In genomic region chr11:126282361-126282741, GRCh38 we compare ENCODE assay signal across 9 cellular contexts. TPM values are rescaled to one million over a fixed set of nuclear protein-coding genes. Genes with fewer than 3 reads are reported as not detected.
A peak's percentile ranks its signal among the peaks of the same experiment; 100 is the strongest.
DNase-seq lines count a peak whose midpoint lies in the region; ATAC-seq, FAIRE-seq and TF ChIP-seq lines count a peak whose summit lies in the region.
"Had no signal": no experiment of that assay in that cellular context is flagged by ENCODE, and none has a peak within 500 bp of the region (broad histone marks: within the 10 kb centered on the region; RNA-seq: fewer than 3 reads in every experiment).

No MANE protein-coding gene starts in this region.

- no peak overlapping the region for H3K56ac ChIP-seq in H1 (replicated peaks; ENCODE audit: insufficient read length, low read depth, low read length)

- no peaks in the 10 kb centered on the region for H4K20me1 ChIP-seq in H1 (replicated peaks in 1 of 2; ENCODE audit: control insufficient read depth in 1 of 2, insufficient read depth in 2 of 2, low read length in 2 of 2)

- peaks cover 2% of the 10 kb centered on the region; the same call in 1 of the 2 replicates for H3K79me1 ChIP-seq in H1 (ENCODE audit: low read depth, low read length)

- no peaks in the 10 kb centered on the region for H3K9me3 ChIP-seq in H1 (ENCODE audit: insufficient read depth in 2 of 2, low read depth in 1 of 2, low read length in 1 of 2)
- H3K9me3 ChIP-seq in lower lobe of right lung = no peaks in the 10 kb centered on the region

- H3K27ac ChIP-seq in H1 (ENCODE audit: low read depth, low read length) (no peak overlapping the region), lower lobe of right lung (peak overlapping the region; percentile 94)

- H2AK5ac ChIP-seq in H1 (ENCODE audit: low read depth, low read length) = no peak overlapping the region

- H3K14ac ChIP-seq in H1 (ENCODE audit: insufficient read length) = no peak overlapping the region

- H3K27me3 ChIP-seq in H1 (replicated peaks in 1 of 4; ENCODE audit: control insufficient read depth in 3 of 4, extremely low read depth in 1 of 4, insufficient read depth in 3 of 4, low read length in 3 of 4) (peaks cover 0 to 5% (median 2%) of the 10 kb centered on the region in 4 experiments; a peak in 4 of 7 replicates), lower lobe of right lung (ENCODE audit: low read depth) (no peaks in the 10 kb centered on the region)

- no peak overlapping the region for H2BK5ac ChIP-seq in H1 (ENCODE audit: low read depth, low read length)

- intact Hi-C loops in lower lobe of right lung (cut with DNase I) = no loop called here

- peak overlapping the region; percentile 46 to 91 (median 83) for H3K4me3 ChIP-seq in H1 (ENCODE audit: extremely low read depth in 1 of 4, insufficient read depth in 2 of 4, low read depth in 3 of 4, low read length in 4 of 4)
- peak overlapping the region; percentile 83 for H3K4me3 ChIP-seq in lower lobe of right lung

- H2BK15ac ChIP-seq in H1 (ENCODE audit: low read length) = no peak overlapping the region

- H3K79me2 ChIP-seq in H1 (ENCODE audit: control insufficient read depth in 1 of 2, insufficient read depth in 2 of 2, low read length in 2 of 2) = no peaks in the 10 kb centered on the region

- H4K5ac ChIP-seq in H1 (ENCODE audit: insufficient read length, low read depth, low read length) = no peak overlapping the region

- DNase-seq in NCI-H1417 (lab: John Stamatoyannopoulos, UW) (peak; percentile 26 to 86 (median 83)), NCI-H1417 treated with DMSO at 0.1 percent for 48 hours (lab: John Stamatoyannopoulos, UW) (no peak), LHCN-M2 (ENCODE audit: low read depth) (peak; percentile 43), H1 (ENCODE audit: low read depth in 1 of 2, low spot score in 2 of 2) (peak in 1 of 2 experiments; percentile 64), lower lobe of right lung (no peak), NK-92 (lab: John Stamatoyannopoulos, UW; ENCODE audit: unreplicated experiment) (no peak)
- DNase-seq in activated CD4-positive, alpha-beta T cell treated with anti-CD3 and anti-CD28 coated beads, Interleukin-2, amount 50 U/mL, for 4 hours = peak; percentile 25 to 29
- DNase-seq in stimulated activated naive CD8-positive, alpha-beta T cell treated with anti-CD3 and anti-CD28 coated beads, Interleukin-15, Interleukin-2, amounts not matched to agents 100 U/mL and 50 U/mL, for 24 hours = peak; percentile 51

- peak overlapping the region; percentile 62 for H4K8ac ChIP-seq in H1 (ENCODE audit: extremely low read depth, insufficient read depth, low read length)

- no peak overlapping the region for H4K91ac ChIP-seq in H1 (replicated peaks; ENCODE audit: insufficient read length, low read length)

- no peak overlapping the region for H2BK20ac ChIP-seq in H1 (ENCODE audit: low read length)

- FAIRE-seq in H1 (lab: Jason Lieb, UNC) = no peak
- FAIRE-seq: frontal cortex had no signal

- no peak for TF ChIP-seq EP300 in H1 (IDR thresholded peaks at IDR 0.05; ENCODE audit: borderline replicate concordance in 1 of 2, low read depth in 2 of 2, low read length in 2 of 2)

- H3K4me2 ChIP-seq in H1 (ENCODE audit: insufficient read depth in 1 of 2, low read depth in 2 of 2, low read length in 2 of 2) = peak overlapping the region; percentile 80 to 94

- 0 out of 2 replicates have a peak overlapping the region, but pooled peaks have one; percentile 71 for H2BK12ac ChIP-seq in H1 (ENCODE audit: low read depth, low read length)

- TF ChIP-seq RAD21 in H1 (IDR thresholded peaks at IDR 0.05 in 1 of 2, conservative IDR thresholded peaks at IDR 0.05 in 1 of 2; ENCODE audit: low read depth in 2 of 2, low read length in 2 of 2) = no peak

- peak; percentile 56 to 65 for ATAC-seq in lower lobe of right lung
- ATAC-seq in stimulated activated naive CD8-positive, alpha-beta T cell treated with anti-CD3 and anti-CD28 coated beads, Interleukin-15, Interleukin-2, amounts not matched to agents 100 U/mL and 50 U/mL, for 24 hours = peak; percentile 21

- H3K4ac ChIP-seq in H1 (replicated peaks; ENCODE audit: insufficient read length, low read depth, low read length) = no peak overlapping the region

- H3K4me1 ChIP-seq in H1 (replicated peaks in 1 of 4; ENCODE audit: control insufficient read depth in 3 of 4, insufficient read depth in 4 of 4, low read length in 3 of 4) (peaks cover 0 to 6% (median 4%) of the 10 kb centered on the region in 4 experiments; a peak in 4 of 7 replicates), lower lobe of right lung (peaks cover 48% of the 10 kb centered on the region)

- no peak overlapping the region for H3K23ac ChIP-seq in H1 (ENCODE audit: insufficient read length)

- CTCF ChIA-PET in H1 (lab: Charles Lee; ENCODE audit: partially characterized antibody) = interaction anchor here (0.9 to 1.6 kb wide), 2 partner anchors 11 to 89 kb away, joined by 3 read pairs; no protein-coding TSS in a partner anchor

- TF ChIP-seq CTCF in H1 (IDR thresholded peaks at IDR 0.05; ENCODE audit: control extremely low read depth in 1 of 3, insufficient read depth in 1 of 3, low read depth in 1 of 3, low read length in 3 of 3) = no peak
- TF ChIP-seq CTCF in lower lobe of right lung (IDR thresholded peaks at IDR 0.05) = no peak

- H3K36me3 ChIP-seq in H1 (ENCODE audit: control insufficient read depth in 2 of 4, insufficient read depth in 4 of 4, low read length in 3 of 4) = peaks cover 2 to 6% (median 4%) of the 10 kb centered on the region in 4 experiments; a peak in 6 of 8 replicates
- H3K36me3 ChIP-seq in lower lobe of right lung = peaks cover 9% of the 10 kb centered on the region

- H3K23me2 ChIP-seq in H1 (ENCODE audit: low read depth, low read length) = peaks cover 13% of the 10 kb centered on the region

- no peak for TF ChIP-seq POLR2A in H1 (IDR thresholded peaks at IDR 0.05; ENCODE audit: control extremely low read depth in 1 of 2, low read depth in 2 of 2, low read length in 2 of 2)

- H2AFZ ChIP-seq in H1 (ENCODE audit: low read length) = peak overlapping the region; percentile 93

- WGBS in H1 (ENCODE audit: extremely low coverage in 1 of 2, insufficient coverage in 1 of 2, insufficient read length in 1 of 2, insufficient replicate concordance in 2 of 2, low coverage in 1 of 2, low lambda C conversion rate in 2 of 2, missing lambda C conversion rate in 1 of 2), 2 experiments = 14% methylated on average over 10 of the region's 15 CpGs; no CpG with 5 or more reads in 1 of the 2 experiments

- H3K9ac ChIP-seq in H1 (replicated peaks in 1 of 4; ENCODE audit: extremely low read depth in 1 of 4, low read depth in 3 of 4, low read length in 3 of 4) = peak overlapping the region in 1 of 4 experiments; percentile 49; a peak in 2 of 7 replicates

- POLR2A ChIA-PET in H1 (lab: Charles Lee; ENCODE audit: partially characterized antibody) = interaction anchor here (0.6 to 4.6 kb wide), 15 partner anchors 8 to 1094 kb away, joined by 3 to 75 read pairs (median 3); partner anchors contain the start of genes DCPS, FAM118B, FOXRED1 and RPUSD4

- no peak overlapping the region for H2BK120ac ChIP-seq in H1 (replicated peaks; ENCODE audit: low read depth, low read length)

- peak overlapping the region; percentile 85; the same call in 1 of the 2 replicates for H3K18ac ChIP-seq in H1 (ENCODE audit: extremely low read depth, low read length)

RNA-seq across cellular contexts. Expression of gene TIRAP, which starts 0.5 kb away (rescaled TPM):
- total RNA-seq in LHCN-M2 (2014; rRNA removed) (5.0 TPM in 2 replicates), lower lobe of right lung (15.2 TPM)
- 5.3 TPM for polyA plus RNA-seq in LHCN-M2 (2012)
- 4.5 and 5.3 TPM in 2 replicates for total RNA-seq in H1 (2021; fragmentation: NEBNext Ultra II Directional; extraction: Animal tissue kit (Norgen Biotek cat#: 25700))
- 5.3 and 5.6 TPM in 2 replicates for polyA plus RNA-seq in H1 (2011; rRNA removed)
- 3.8 TPM for polyA plus RNA-seq in H1 (2011; cell fraction: cytosol; rRNA removed)
- 5.1 TPM for polyA plus RNA-seq in H1 (2011; cell fraction: nucleus; rRNA removed)
- polyA plus RNA-seq in H1 (2012, experiment 1 of 2) = 4.2 to 5.7 TPM (median 5.0 TPM) in 4 replicates
- 3.6 TPM for polyA plus RNA-seq in H1 (2012, experiment 2 of 2)
- polyA plus RNA-seq in H1 (2013, experiment 1 of 2) = 4.1 TPM
- 3.9 TPM for polyA plus RNA-seq in H1 (2013, experiment 2 of 2)
- polyA minus RNA-seq in H1 (2011; rRNA and poly(A)+ RNA removed) = 5.4 and 5.7 TPM in 2 replicates
- 5.2 TPM for polyA minus RNA-seq in H1 (2011; cell fraction: cytosol; rRNA and poly(A)+ RNA removed)
- 4.5 TPM for polyA minus RNA-seq in H1 (2011; cell fraction: nucleus; rRNA and poly(A)+ RNA removed)

RNA-seq across cellular contexts. Expression of gene FOXRED1, which starts 13.4 kb away (rescaled TPM):
- total RNA-seq in LHCN-M2 (2014; rRNA removed) (34.4 and 38.3 TPM in 2 replicates), lower lobe of right lung (16.6 TPM)
- polyA plus RNA-seq in LHCN-M2 (2012) = 17.3 TPM
- total RNA-seq in H1 (2021; fragmentation: NEBNext Ultra II Directional; extraction: Animal tissue kit (Norgen Biotek cat#: 25700)) = 48.5 and 48.8 TPM in 2 replicates
- 99.4 and 110 TPM in 2 replicates for polyA plus RNA-seq in H1 (2011; rRNA removed)
- polyA plus RNA-seq in H1 (2011; cell fraction: cytosol; rRNA removed) = 87.2 TPM
- 108 TPM for polyA plus RNA-seq in H1 (2011; cell fraction: nucleus; rRNA removed)
- 57.3 to 75.9 TPM (median 66.6 TPM) in 4 replicates for polyA plus RNA-seq in H1 (2012, experiment 1 of 2)
- polyA plus RNA-seq in H1 (2012, experiment 2 of 2) = 58.1 TPM
- 25.4 TPM for polyA plus RNA-seq in H1 (2013, experiment 1 of 2)
- 24.5 TPM for polyA plus RNA-seq in H1 (2013, experiment 2 of 2)
- polyA minus RNA-seq in H1 (2011; rRNA and poly(A)+ RNA removed) = 57.4 and 64.3 TPM in 2 replicates
- 23.3 TPM for polyA minus RNA-seq in H1 (2011; cell fraction: cytosol; rRNA and poly(A)+ RNA removed)
- 33.1 TPM for polyA minus RNA-seq in H1 (2011; cell fraction: nucleus; rRNA and poly(A)+ RNA removed)

RNA-seq across cellular contexts. Expression of gene SRPRA, which starts 13.7 kb away (rescaled TPM):
- total RNA-seq in LHCN-M2 (2014; rRNA removed) = 121 and 127 TPM in 2 replicates
- polyA plus RNA-seq in LHCN-M2 (2012) = 89.4 TPM
- 54.3 and 57.6 TPM in 2 replicates for total RNA-seq in H1 (2021; fragmentation: NEBNext Ultra II Directional; extraction: Animal tissue kit (Norgen Biotek cat#: 25700))
- polyA plus RNA-seq in H1 (2011; rRNA removed) = 60.3 and 62.0 TPM in 2 replicates
- 47.0 TPM for polyA plus RNA-seq in H1 (2011; cell fraction: cytosol; rRNA removed)
- 133 TPM for polyA plus RNA-seq in H1 (2011; cell fraction: nucleus; rRNA removed)
- polyA plus RNA-seq in H1 (2012, experiment 1 of 2) = 44.9 to 61.6 TPM (median 54.0 TPM) in 4 replicates
- 33.8 TPM for polyA plus RNA-seq in H1 (2012, experiment 2 of 2)
- polyA plus RNA-seq in H1 (2013, experiment 1 of 2) = 57.6 TPM
- 61.9 TPM for polyA plus RNA-seq in H1 (2013, experiment 2 of 2)
- polyA minus RNA-seq in H1 (2011; rRNA and poly(A)+ RNA removed) = 87.4 and 98.9 TPM in 2 replicates
- polyA minus RNA-seq in H1 (2011; cell fraction: cytosol; rRNA and poly(A)+ RNA removed) = 37.5 TPM
- 101 TPM for polyA minus RNA-seq in H1 (2011; cell fraction: nucleus; rRNA and poly(A)+ RNA removed)
- total RNA-seq in lower lobe of right lung = 108 TPM

RNA-seq across cellular contexts. Expression of gene DCPS, which starts 21.5 kb away (rescaled TPM):
- total RNA-seq in LHCN-M2 (2014; rRNA removed) (30.1 and 30.8 TPM in 2 replicates), lower lobe of right lung (14.7 TPM)
- 26.2 TPM for polyA plus RNA-seq in LHCN-M2 (2012)
- total RNA-seq in H1 (2021; fragmentation: NEBNext Ultra II Directional; extraction: Animal tissue kit (Norgen Biotek cat#: 25700)) = 24.6 and 24.8 TPM in 2 replicates
- polyA plus RNA-seq in H1 (2011; rRNA removed) = 55.2 and 61.9 TPM in 2 replicates
- polyA plus RNA-seq in H1 (2011; cell fraction: cytosol; rRNA removed) = 44.4 TPM
- polyA plus RNA-seq in H1 (2011; cell fraction: nucleus; rRNA removed) = 28.9 TPM
- polyA plus RNA-seq in H1 (2012, experiment 1 of 2) = 28.4 to 32.8 TPM (median 30.1 TPM) in 4 replicates
- 31.6 TPM for polyA plus RNA-seq in H1 (2012, experiment 2 of 2)
- 18.1 TPM for polyA plus RNA-seq in H1 (2013, experiment 1 of 2)
- polyA plus RNA-seq in H1 (2013, experiment 2 of 2) = 19.4 TPM
- 17.7 and 19.4 TPM in 2 replicates for polyA minus RNA-seq in H1 (2011; rRNA and poly(A)+ RNA removed)
- 15.3 TPM for polyA minus RNA-seq in H1 (2011; cell fraction: cytosol; rRNA and poly(A)+ RNA removed)
- polyA minus RNA-seq in H1 (2011; cell fraction: nucleus; rRNA and poly(A)+ RNA removed) = 11.9 TPM

Comparison
In these comparisons a context has a peak if more than half of its experiments do, and no peak if none do; other contexts are left out.
1. DNase-seq: peak in NCI-H1417 (3 of 3), LHCN-M2 (single experiment), activated CD4-positive, alpha-beta T cell treated with anti-CD3 and anti-CD28 coated beads, Interleukin-2, amount 50 U/mL, for 4 hours (2 of 2) and stimulated activated naive CD8-positive, alpha-beta T cell treated with anti-CD3 and anti-CD28 coated beads, Interleukin-15, Interleukin-2, amounts not matched to agents 100 U/mL and 50 U/mL, for 24 hours (single experiment); none in NCI-H1417 treated with DMSO at 0.1 percent for 48 hours (single experiment), lower lobe of right lung (single experiment) and NK-92 (single experiment).